1 cellular context compared by ENCODE assay signal in the genomic region with DNA sequence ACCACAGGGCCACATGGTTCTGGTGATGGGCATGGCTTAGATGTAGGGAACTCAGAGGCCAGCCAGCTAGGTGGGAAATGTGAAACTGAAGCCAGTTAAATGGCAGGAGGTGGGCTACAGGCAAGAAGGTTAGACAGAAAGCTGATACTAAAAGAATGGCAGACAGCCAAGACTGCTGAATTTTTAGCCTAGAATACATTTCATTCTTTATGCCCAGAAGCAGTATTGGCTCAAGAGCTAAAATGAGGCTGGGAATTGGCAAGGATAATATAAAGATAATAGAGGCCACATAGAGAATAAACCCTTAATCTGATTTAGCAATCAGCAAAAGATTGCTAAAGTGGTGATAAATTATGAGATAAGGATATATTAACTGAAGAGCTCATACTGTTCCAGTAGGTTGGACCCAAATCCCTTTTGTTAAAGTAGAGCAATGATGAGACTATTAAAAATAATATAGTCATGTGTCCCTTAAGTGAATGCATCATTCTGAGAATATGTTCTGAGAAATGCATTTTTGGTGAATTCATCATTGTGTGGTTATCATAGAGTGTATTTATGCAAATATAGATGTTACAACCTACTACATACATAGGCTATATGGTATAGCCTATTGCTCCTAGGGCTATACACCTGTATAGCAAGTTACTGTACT.
TF ChIP-seq lines count a peak whose summit lies in the region.

No MANE protein-coding gene starts in this region.

TF ChIP-seq in H1, 55 proteins besides CTCF, POLR2A, EP300 and RAD21 (continued from another document):
- TF ChIP-seq, protein P1, sequence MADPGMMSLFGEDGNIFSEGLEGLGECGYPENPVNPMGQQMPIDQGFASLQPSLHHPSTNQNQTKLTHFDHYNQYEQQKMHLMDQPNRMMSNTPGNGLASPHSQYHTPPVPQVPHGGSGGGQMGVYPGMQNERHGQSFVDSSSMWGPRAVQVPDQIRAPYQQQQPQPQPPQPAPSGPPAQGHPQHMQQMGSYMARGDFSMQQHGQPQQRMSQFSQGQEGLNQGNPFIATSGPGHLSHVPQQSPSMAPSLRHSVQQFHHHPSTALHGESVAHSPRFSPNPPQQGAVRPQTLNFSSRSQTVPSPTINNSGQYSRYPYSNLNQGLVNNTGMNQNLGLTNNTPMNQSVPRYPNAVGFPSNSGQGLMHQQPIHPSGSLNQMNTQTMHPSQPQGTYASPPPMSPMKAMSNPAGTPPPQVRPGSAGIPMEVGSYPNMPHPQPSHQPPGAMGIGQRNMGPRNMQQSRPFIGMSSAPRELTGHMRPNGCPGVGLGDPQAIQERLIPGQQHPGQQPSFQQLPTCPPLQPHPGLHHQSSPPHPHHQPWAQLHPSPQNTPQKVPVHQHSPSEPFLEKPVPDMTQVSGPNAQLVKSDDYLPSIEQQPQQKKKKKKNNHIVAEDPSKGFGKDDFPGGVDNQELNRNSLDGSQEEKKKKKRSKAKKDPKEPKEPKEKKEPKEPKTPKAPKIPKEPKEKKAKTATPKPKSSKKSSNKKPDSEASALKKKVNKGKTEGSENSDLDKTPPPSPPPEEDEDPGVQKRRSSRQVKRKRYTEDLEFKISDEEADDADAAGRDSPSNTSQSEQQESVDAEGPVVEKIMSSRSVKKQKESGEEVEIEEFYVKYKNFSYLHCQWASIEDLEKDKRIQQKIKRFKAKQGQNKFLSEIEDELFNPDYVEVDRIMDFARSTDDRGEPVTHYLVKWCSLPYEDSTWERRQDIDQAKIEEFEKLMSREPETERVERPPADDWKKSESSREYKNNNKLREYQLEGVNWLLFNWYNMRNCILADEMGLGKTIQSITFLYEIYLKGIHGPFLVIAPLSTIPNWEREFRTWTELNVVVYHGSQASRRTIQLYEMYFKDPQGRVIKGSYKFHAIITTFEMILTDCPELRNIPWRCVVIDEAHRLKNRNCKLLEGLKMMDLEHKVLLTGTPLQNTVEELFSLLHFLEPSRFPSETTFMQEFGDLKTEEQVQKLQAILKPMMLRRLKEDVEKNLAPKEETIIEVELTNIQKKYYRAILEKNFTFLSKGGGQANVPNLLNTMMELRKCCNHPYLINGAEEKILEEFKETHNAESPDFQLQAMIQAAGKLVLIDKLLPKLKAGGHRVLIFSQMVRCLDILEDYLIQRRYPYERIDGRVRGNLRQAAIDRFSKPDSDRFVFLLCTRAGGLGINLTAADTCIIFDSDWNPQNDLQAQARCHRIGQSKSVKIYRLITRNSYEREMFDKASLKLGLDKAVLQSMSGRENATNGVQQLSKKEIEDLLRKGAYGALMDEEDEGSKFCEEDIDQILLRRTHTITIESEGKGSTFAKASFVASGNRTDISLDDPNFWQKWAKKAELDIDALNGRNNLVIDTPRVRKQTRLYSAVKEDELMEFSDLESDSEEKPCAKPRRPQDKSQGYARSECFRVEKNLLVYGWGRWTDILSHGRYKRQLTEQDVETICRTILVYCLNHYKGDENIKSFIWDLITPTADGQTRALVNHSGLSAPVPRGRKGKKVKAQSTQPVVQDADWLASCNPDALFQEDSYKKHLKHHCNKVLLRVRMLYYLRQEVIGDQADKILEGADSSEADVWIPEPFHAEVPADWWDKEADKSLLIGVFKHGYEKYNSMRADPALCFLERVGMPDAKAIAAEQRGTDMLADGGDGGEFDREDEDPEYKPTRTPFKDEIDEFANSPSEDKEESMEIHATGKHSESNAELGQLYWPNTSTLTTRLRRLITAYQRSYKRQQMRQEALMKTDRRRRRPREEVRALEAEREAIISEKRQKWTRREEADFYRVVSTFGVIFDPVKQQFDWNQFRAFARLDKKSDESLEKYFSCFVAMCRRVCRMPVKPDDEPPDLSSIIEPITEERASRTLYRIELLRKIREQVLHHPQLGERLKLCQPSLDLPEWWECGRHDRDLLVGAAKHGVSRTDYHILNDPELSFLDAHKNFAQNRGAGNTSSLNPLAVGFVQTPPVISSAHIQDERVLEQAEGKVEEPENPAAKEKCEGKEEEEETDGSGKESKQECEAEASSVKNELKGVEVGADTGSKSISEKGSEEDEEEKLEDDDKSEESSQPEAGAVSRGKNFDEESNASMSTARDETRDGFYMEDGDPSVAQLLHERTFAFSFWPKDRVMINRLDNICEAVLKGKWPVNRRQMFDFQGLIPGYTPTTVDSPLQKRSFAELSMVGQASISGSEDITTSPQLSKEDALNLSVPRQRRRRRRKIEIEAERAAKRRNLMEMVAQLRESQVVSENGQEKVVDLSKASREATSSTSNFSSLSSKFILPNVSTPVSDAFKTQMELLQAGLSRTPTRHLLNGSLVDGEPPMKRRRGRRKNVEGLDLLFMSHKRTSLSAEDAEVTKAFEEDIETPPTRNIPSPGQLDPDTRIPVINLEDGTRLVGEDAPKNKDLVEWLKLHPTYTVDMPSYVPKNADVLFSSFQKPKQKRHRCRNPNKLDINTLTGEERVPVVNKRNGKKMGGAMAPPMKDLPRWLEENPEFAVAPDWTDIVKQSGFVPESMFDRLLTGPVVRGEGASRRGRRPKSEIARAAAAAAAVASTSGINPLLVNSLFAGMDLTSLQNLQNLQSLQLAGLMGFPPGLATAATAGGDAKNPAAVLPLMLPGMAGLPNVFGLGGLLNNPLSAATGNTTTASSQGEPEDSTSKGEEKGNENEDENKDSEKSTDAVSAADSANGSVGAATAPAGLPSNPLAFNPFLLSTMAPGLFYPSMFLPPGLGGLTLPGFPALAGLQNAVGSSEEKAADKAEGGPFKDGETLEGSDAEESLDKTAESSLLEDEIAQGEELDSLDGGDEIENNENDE (IDR thresholded peaks at IDR 0.05; ENCODE audit: insufficient replicate concordance, low read length) = no peak
- TF ChIP-seq CTBP2 (IDR thresholded peaks at IDR 0.05; ENCODE audit: borderline replicate concordance, insufficient read depth, insufficient read length, low read length) (no peak), CBX5 (IDR thresholded peaks at IDR 0.05; ENCODE audit: low read depth, low read length) (no peak), SIRT6 (IDR thresholded peaks at IDR 0.05; ENCODE audit: low read length) (no peak), GABPA (IDR thresholded peaks at IDR 0.05; ENCODE audit: borderline replicate concordance, insufficient read depth, low read length) (no peak), SIX5 (IDR thresholded peaks at IDR 0.05; ENCODE audit: low read depth, low read length) (no peak), SP2 (IDR thresholded peaks at IDR 0.05; ENCODE audit: low read length) (no peak), RBBP5 (IDR thresholded peaks at IDR 0.05; ENCODE audit: borderline replicate concordance, low read depth, low read length) (no peak), KDM1A (IDR thresholded peaks at IDR 0.05; ENCODE audit: borderline replicate concordance, low read length) (no peak), POU5F1 (IDR thresholded peaks at IDR 0.05; ENCODE audit: low read depth, low read length) (no peak), NRF1 (IDR thresholded peaks at IDR 0.05; ENCODE audit: low read depth, low read length) (no peak), HDAC2 (IDR thresholded peaks at IDR 0.05; ENCODE audit: borderline replicate concordance in 1 of 2, low read depth in 2 of 2, low read length in 2 of 2) (no peak), EGR1 (IDR thresholded peaks at IDR 0.05; ENCODE audit: borderline replicate concordance, low read depth, low read length) (no peak), GTF2F1 (IDR thresholded peaks at IDR 0.05; ENCODE audit: borderline replicate concordance, low read depth, low read length) (no peak), RFX5 (IDR thresholded peaks at IDR 0.05; ENCODE audit: borderline replicate concordance, low read depth, low read length) (no peak), KDM5A (IDR thresholded peaks at IDR 0.05; ENCODE audit: low read length) (no peak)
- TF ChIP-seq, protein P2, sequence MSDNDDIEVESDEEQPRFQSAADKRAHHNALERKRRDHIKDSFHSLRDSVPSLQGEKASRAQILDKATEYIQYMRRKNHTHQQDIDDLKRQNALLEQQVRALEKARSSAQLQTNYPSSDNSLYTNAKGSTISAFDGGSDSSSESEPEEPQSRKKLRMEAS (IDR thresholded peaks at IDR 0.05) = no peak
